Comparison of ENCODE assay signal across 8 cellular contexts in genomic region chr13:30618186-30618937, GRCh38. TPM values are rescaled to one million over a fixed set of nuclear protein-coding genes. Genes with fewer than 3 reads are reported as not detected.
DNase-seq lines count a peak whose midpoint lies in the region; ATAC-seq and TF ChIP-seq lines count a peak whose summit lies in the region.

No MANE protein-coding gene starts in this region.

- peak overlapping the region; percentile 64 to 95 for H3K4me3 ChIP-seq in gastroesophageal sphincter
- peak overlapping the region; percentile 65 for H3K4me3 ChIP-seq in skeletal muscle cell (ENCODE audit: low read depth, low read length)

- peak; percentile 0 for ATAC-seq in HG03025 (IDR thresholded peaks at IDR 0.05; ENCODE audit: low FRiP score, unreplicated experiment)
- ATAC-seq in gastroesophageal sphincter = no peak
- ATAC-seq in HG03280 (IDR thresholded peaks at IDR 0.05; ENCODE audit: unreplicated experiment) = no peak
- ATAC-seq in HG03108 (IDR thresholded peaks at IDR 0.05; ENCODE audit: unreplicated experiment) = no peak

- H3K36me3 ChIP-seq in gastroesophageal sphincter = peaks cover 0 to 9% of the 10 kb centered on the region in 2 donors

- peaks cover 7 to 49% (median 20%) of the 10 kb centered on the region in 3 donors for H3K4me1 ChIP-seq in gastroesophageal sphincter

- peak overlapping the region; percentile 88 to 99 (median 97) for H3K27ac ChIP-seq in gastroesophageal sphincter

- no peaks in the 10 kb centered on the region for H3K27me3 ChIP-seq in gastroesophageal sphincter

- peak; percentile 72 for DNase-seq in NCI-H748 (lab: John Stamatoyannopoulos, UW; ENCODE audit: unreplicated experiment)
- DNase-seq in NCI-H748 treated with DMSO at 0.1 percent for 48 hours (lab: John Stamatoyannopoulos, UW) = no peak
- DNase-seq in T-helper 22 cell (ENCODE audit: low read depth) = peak; percentile 2
- DNase-seq in skeletal muscle cell (ENCODE audit: low read depth) = no peak

- WGBS in gastroesophageal sphincter (ENCODE audit: low coverage in 1 of 2), 2 donors = 1 to 2% methylated on average over 17 to 20 of the region's 21 CpGs

- TF ChIP-seq POLR2A in gastroesophageal sphincter (IDR thresholded peaks at IDR 0.05) = no peak

- H3K9me3 ChIP-seq in gastroesophageal sphincter = no peaks in the 10 kb centered on the region

- TF ChIP-seq CTCF in gastroesophageal sphincter (IDR thresholded peaks at IDR 0.05) = no peak

- TF ChIP-seq EP300 in gastroesophageal sphincter (IDR thresholded peaks at IDR 0.05) = no peak

RNA-seq across cellular contexts. Expression of gene USPL1, which starts 0.6 kb away (rescaled TPM):
- total RNA-seq in gastroesophageal sphincter = 10 to 100 TPM; 17.3 to 30.2 (median 23.5) TPM

Comparison
In these comparisons a context has a peak if more than half of its experiments do, and no peak if none do; other contexts are left out.
1. DNase-seq: peak in NCI-H748 (single experiment) and T-helper 22 cell (single experiment); none in NCI-H748 treated with DMSO at 0.1 percent for 48 hours (single experiment) and skeletal muscle cell (single experiment).